In the genomic region with DNA sequence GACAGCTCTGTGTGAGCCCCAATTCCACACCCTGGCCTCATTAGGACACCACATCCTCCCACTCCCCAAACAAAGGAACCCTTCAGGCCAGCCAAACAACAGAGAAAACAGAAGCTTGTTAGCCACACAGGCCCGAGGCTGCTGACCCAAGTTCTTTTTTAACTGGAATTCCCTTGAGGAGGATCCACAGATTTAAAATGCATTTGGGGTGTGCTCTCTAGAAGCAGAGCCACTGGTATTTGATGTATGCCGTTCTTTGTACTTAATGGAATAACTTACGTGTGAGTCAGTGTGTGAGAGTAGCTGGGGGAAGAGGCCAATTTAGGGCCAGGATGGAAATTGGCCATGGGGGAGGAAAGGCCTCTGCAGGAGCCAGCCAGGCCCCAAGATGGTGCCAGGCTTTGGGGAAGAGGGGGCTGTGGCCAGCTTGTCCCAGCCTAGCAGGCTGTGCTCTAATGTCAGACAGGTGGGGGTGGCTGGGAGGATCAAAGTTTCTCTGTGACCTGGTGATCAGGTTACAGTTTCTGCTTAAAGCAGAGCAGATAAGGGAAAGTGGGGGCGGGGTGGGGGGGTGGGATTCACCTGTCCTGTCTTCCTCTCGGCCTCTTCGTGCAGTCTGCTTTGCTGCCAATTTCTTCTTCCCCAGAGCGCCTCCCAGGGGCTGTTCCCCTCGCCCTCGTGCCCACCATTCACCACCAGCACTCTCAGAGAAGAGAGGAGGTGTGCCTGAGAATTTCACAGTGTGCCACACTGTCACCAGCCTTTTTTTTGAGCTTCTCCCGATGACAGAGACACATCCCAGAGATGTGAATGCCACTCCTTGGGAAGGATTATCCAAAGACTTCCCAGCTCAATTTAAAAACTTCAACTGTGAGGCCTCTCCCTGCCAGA, we compare ENCODE assay signal across 7 cellular contexts. TPM values are rescaled to one million over a fixed set of nuclear protein-coding genes. Genes with fewer than 3 reads are reported as not detected.
DNase-seq lines count a peak whose midpoint lies in the region; ATAC-seq and TF ChIP-seq lines count a peak whose summit lies in the region.

No MANE protein-coding gene starts in this region.

- peaks cover 1% of the 10 kb centered on the region for H3K36me3 Mint-ChIP-seq in activated naive CD8-positive, alpha-beta T cell treated with anti-CD3 and anti-CD28 coated beads for 36 hours

- no peaks in the 10 kb centered on the region for H3K27me3 Mint-ChIP-seq in activated naive CD8-positive, alpha-beta T cell treated with anti-CD3 and anti-CD28 coated beads for 36 hours

- H3K27ac ChIP-seq in heart right ventricle (peak overlapping the region in 9 of 10 donors; percentile 36 to 87 (median 76)), psoas muscle (peak overlapping the region; percentile 71)

- peak overlapping the region; percentile 42 for H3K27ac Mint-ChIP-seq in activated naive CD8-positive, alpha-beta T cell treated with anti-CD3 and anti-CD28 coated beads for 36 hours

- H3K27me3 ChIP-seq in heart right ventricle (no peaks in the 10 kb centered on the region), psoas muscle (ENCODE audit: insufficient read depth in 3 of 3, low read length in 2 of 3) (no peaks in the 10 kb centered on the region)

- TF ChIP-seq CTCF in heart right ventricle (IDR thresholded peaks at IDR 0.05) (peak in 1 of 9 donors; percentile 6), psoas muscle (IDR thresholded peaks at IDR 0.05) (no peak)

- H3K4me1 ChIP-seq in heart right ventricle (peaks cover 22 to 66% (median 55%) of the 10 kb centered on the region in 9 donors), psoas muscle (peaks cover 55% of the 10 kb centered on the region)

- no peaks in the 10 kb centered on the region for H3K9me3 Mint-ChIP-seq in activated naive CD8-positive, alpha-beta T cell treated with anti-CD3 and anti-CD28 coated beads for 36 hours

- no peak overlapping the region for H3K4me3 ChIP-seq in heart right ventricle
- no peak overlapping the region for H3K4me3 ChIP-seq in psoas muscle

- H3K9me3 ChIP-seq in heart right ventricle (no peaks in the 10 kb centered on the region), psoas muscle (no peaks in the 10 kb centered on the region)

- intact Hi-C loops in heart right ventricle (cut with DNase I): loop anchor here in 5 of 10 donors (1.0 to 5.0 kb wide), 6 partner anchors 34 to 116 kb away; partner anchors contain the start of genes DRC3 (in 2 of the 5), TOM1L2 (in 2 of the 5), ATPAF2 (in 1 of the 5) and GID4 (in 1 of the 5)
- intact Hi-C loops in psoas muscle (cut with DNase I): loop anchor here (5.0 to 10.0 kb wide), 3 partner anchors 46 to 116 kb away; partner anchors contain the start of genes ATPAF2 (in 2 of the 2) and GID4 (in 2 of the 2)

- ATAC-seq in heart right ventricle: peak; percentile 54 to 76 (median 69)
- ATAC-seq in psoas muscle: peak; percentile 16 to 67 (median 31)

- H3K36me3 ChIP-seq in heart right ventricle: no peaks in the 10 kb centered on the region
- H3K36me3 ChIP-seq in psoas muscle (ENCODE audit: insufficient read depth in 1 of 2, low read depth in 1 of 2): no peaks in the 10 kb centered on the region

- peaks cover 26% of the 10 kb centered on the region for H3K4me1 Mint-ChIP-seq in activated naive CD8-positive, alpha-beta T cell treated with anti-CD3 and anti-CD28 coated beads for 36 hours

- H3K4me3 Mint-ChIP-seq in activated naive CD8-positive, alpha-beta T cell treated with anti-CD3 and anti-CD28 coated beads for 36 hours: no peak overlapping the region

- DNase-seq in HS-27A (ENCODE audit: low read depth) (peak; percentile 97), heart right ventricle (peak in 1 of 2 donors; percentile 42), psoas muscle (no peak), cortex of kidney (lab: John Stamatoyannopoulos, UW) (no peak), cerebellum (ENCODE audit: low spot score) (no peak)
- no peak for DNase-seq in activated naive CD8-positive, alpha-beta T cell treated with anti-CD3 and anti-CD28 coated beads for 36 hours
- DNase-seq in stimulated activated CD4-positive, alpha-beta T cell treated with anti-CD3 and anti-CD28 coated beads, Interleukin-4, amount 100 ng/mL, for 24 hours: no peak

- 36 to 40% methylated on average over 10 of the region's 10 CpGs for WGBS in heart right ventricle, 2 donors
- WGBS in psoas muscle, 3 donors: 22 to 31% (median 23%) methylated on average over 9 to 10 of the region's 10 CpGs

RNA-seq across cellular contexts. Expression of gene TOM1L2, which starts 50.8 kb away (rescaled TPM):
- 1 to 10 TPM; 8.5 to 9.0 TPM for total RNA-seq in activated naive CD8-positive, alpha-beta T cell treated with anti-CD3 and anti-CD28 coated beads for 36 hours
- total RNA-seq in heart right ventricle: 100 to 1,000 TPM; 174 to 331 (median 290) TPM
- polyA plus RNA-seq in heart right ventricle: 100 to 1,000 TPM in 1 of 2 donors, 10 to 100 TPM in 1; 46.4 to 114 TPM
- 10 to 100 TPM; 72.0 to 89.8 (median 87.2) TPM for total RNA-seq in psoas muscle
- polyA plus RNA-seq in psoas muscle: 10 to 100 TPM; 13.3 to 48.4 (median 27.6) TPM
- total RNA-seq in cerebellum: 39.2 TPM

RNA-seq across cellular contexts. Expression of gene DRC3, which starts 51.2 kb away (rescaled TPM):
- total RNA-seq in activated naive CD8-positive, alpha-beta T cell treated with anti-CD3 and anti-CD28 coated beads for 36 hours: under 1 TPM; 0.18 to 0.52 TPM
- 1 to 10 TPM; 1.1 to 2.6 (median 2.0) TPM for total RNA-seq in heart right ventricle
- 1 to 10 TPM in 1 of 2 donors, under 1 TPM in 1; 0.55 to 3.0 TPM for polyA plus RNA-seq in heart right ventricle
- 1 to 10 TPM in 1 of 4 donors, under 1 TPM in 3; 0.39 to 1.8 (median 0.73) TPM for total RNA-seq in psoas muscle
- polyA plus RNA-seq in psoas muscle: 1 to 10 TPM in 1 of 3 donors, under 1 TPM in 2; 0.61 to 1.6 (median 0.69) TPM
- 4.3 TPM for total RNA-seq in cerebellum
